ENCODE assay signal across 9 cellular contexts in the genomic region with DNA sequence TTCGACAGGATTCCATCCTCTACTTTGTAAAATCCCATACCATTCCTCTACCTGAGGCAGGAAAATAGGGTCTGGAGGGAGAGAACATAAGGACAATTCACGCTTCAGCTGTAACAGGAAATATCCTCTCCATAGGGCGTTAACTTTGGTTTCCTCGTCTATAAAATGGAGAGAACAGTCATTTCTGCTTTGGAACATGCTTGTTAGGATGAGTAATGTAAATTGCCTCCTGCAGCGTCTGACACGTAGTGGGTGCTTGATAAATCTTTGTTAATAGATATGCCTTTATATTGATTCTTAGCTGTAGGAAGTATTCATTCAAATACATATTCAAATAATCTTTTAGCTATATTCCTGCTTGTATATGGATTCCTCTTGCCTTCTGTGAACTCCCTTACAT. TPM values are rescaled to one million over a fixed set of nuclear protein-coding genes. Genes with fewer than 3 reads are reported as not detected.
DNase-seq lines count a peak whose midpoint lies in the region; ATAC-seq, FAIRE-seq and TF ChIP-seq lines count a peak whose summit lies in the region.
"Had no signal": no experiment of that assay in that cellular context is flagged by ENCODE, and none has a peak within 500 bp of the region (broad histone marks: within the 10 kb centered on the region; RNA-seq: fewer than 3 reads in every experiment).

No MANE protein-coding gene starts in this region.

- H2AFZ ChIP-seq in K562 (ENCODE audit: low read depth, low read length) = peak overlapping the region; percentile 91

- H3K27me3 ChIP-seq in GM06990 (replicated peaks; ENCODE audit: control insufficient read depth, insufficient read depth, low read length) (no peaks in the 10 kb centered on the region), K562 (ENCODE audit: control insufficient read depth in 2 of 2, insufficient read depth in 2 of 2, low read length in 2 of 2) (no peaks in the 10 kb centered on the region)
- H3K27me3 ChIP-seq: uterus had no signal

- H3K9ac ChIP-seq in K562 (ENCODE audit: insufficient read depth in 1 of 2, low read depth in 2 of 2, low read length in 2 of 2) = peak overlapping the region in 1 of 2 experiments; percentile 89; a peak in 1 of 4 replicates

- H3K4me3 ChIP-seq in GM06990 (replicated peaks; ENCODE audit: low read depth, low read length) (peak overlapping the region; percentile 96; the same call in 1 of the 2 replicates), K562 (no peak overlapping the region)

- POLR2A ChIA-PET in K562 (lab: Yijun Ruan, JAX) = interaction anchor here (0.6 to 1.4 kb wide), 4 partner anchors 8 to 140 kb away, joined by 3 to 4 read pairs (median 3); partner anchors contain the start of gene ZFR

- peak overlapping the region; percentile 97; the same call in 2 of the 3 replicates for H3K27ac ChIP-seq in K562 (ENCODE audit: extremely low read depth, low read depth, low read length)

- H3K36me3 Mint-ChIP-seq in natural killer cell treated with Interleukin-12 subunit alpha and Interleukin-12 subunit beta and Interleukin-15 and Interleukin-18, amount 100 ng/mL, for 72 hours = peaks cover 14% of the 10 kb centered on the region

- no peaks in the 10 kb centered on the region; the same call in 1 of the 2 replicates for H3K36me3 ChIP-seq in GM06990 (ENCODE audit: control insufficient read depth, insufficient read depth, low read length)
- peaks cover 33% of the 10 kb centered on the region for H3K36me3 ChIP-seq in K562 (ENCODE audit: control insufficient read depth, insufficient read depth, low read length)
- H3K36me3 ChIP-seq: uterus had no signal

- ATAC-seq in K562 (no peak), GM18502 (IDR thresholded peaks at IDR 0.05; ENCODE audit: poor library complexity, unreplicated experiment) (no peak)
- ATAC-seq in natural killer cell treated with Interleukin-12 subunit alpha and Interleukin-12 subunit beta and Interleukin-15 and Interleukin-18, amount 100 ng/mL, for 72 hours = no peak

- no peak for FAIRE-seq in K562 (lab: Jason Lieb, UNC)

- CTCF ChIA-PET in K562 (lab: Yijun Ruan, JAX; ENCODE audit: low intra/inter-chr PET ratio) = no interaction called here

- peak overlapping the region; percentile 94 to 95 for H3K27ac Mint-ChIP-seq in natural killer cell treated with Interleukin-12 subunit alpha and Interleukin-12 subunit beta and Interleukin-15 and Interleukin-18, amount 100 ng/mL, for 72 hours

- H3K4me3 Mint-ChIP-seq in natural killer cell treated with Interleukin-12 subunit alpha and Interleukin-12 subunit beta and Interleukin-15 and Interleukin-18, amount 100 ng/mL, for 72 hours = peak overlapping the region; percentile 97

- H3K9me3 Mint-ChIP-seq in natural killer cell treated with Interleukin-12 subunit alpha and Interleukin-12 subunit beta and Interleukin-15 and Interleukin-18, amount 100 ng/mL, for 72 hours = no peaks in the 10 kb centered on the region

- TF ChIP-seq POLR2A in K562 (conservative IDR thresholded peaks at IDR 0.05) = no peak

- intact Hi-C loops in K562 (cut with micrococcal nuclease) = loop anchor here (5.0 kb wide), 1 partner anchor 52 kb away; no protein-coding TSS in a partner anchor

- H3K9me3 ChIP-seq in K562 (replicated peaks; ENCODE audit: control insufficient read depth, insufficient read depth, low read depth, low read length) = no peaks in the 10 kb centered on the region; the same call in 1 of the 2 replicates
- H3K9me3 ChIP-seq: lower lobe of right lung had no signal

- peaks cover 16% of the 10 kb centered on the region; the same call in 1 of the 2 replicates for H4K20me1 ChIP-seq in K562 (replicated peaks; ENCODE audit: control insufficient read depth, insufficient read depth, low read length)

- in situ Hi-C loops in K562 (cut with MboI) = loop anchor here (10.0 kb wide), 1 partner anchor 90 kb away; no protein-coding TSS in a partner anchor

- H3K4me1 ChIP-seq in K562 (replicated peaks in 1 of 2; ENCODE audit: control insufficient read depth in 2 of 2, insufficient read depth in 2 of 2, low read length in 2 of 2) = peaks cover 3 to 23% of the 10 kb centered on the region in 2 experiments; a peak in 3 of 5 replicates

- TF ChIP-seq CTCF in GM06990 (IDR thresholded peaks at IDR 0.05; ENCODE audit: insufficient read depth, low read length, poor library complexity, severe bottlenecking) (no peak), K562 (IDR thresholded peaks at IDR 0.05 in 2 of 3, conservative IDR thresholded peaks at IDR 0.05 in 1 of 3; ENCODE audit: insufficient read depth in 2 of 3, low read depth in 1 of 3, low read length in 3 of 3) (no peak)

- H3K4me2 ChIP-seq in K562 (ENCODE audit: insufficient read depth, low read length) = peak overlapping the region; percentile 95

- peaks cover 46% of the 10 kb centered on the region for H3K79me2 ChIP-seq in K562 (ENCODE audit: control insufficient read depth, insufficient read depth, low read length)

- WGBS in K562 (ENCODE audit: insufficient coverage, low coverage, missing lambda C conversion rate) = 62% methylated on average over 6 of the region's 6 CpGs

- TF ChIP-seq EP300 in K562 (IDR thresholded peaks at IDR 0.05; ENCODE audit: low read length) = no peak

- TF ChIP-seq RAD21 in K562 (CRISPR knock-in tag; conservative IDR thresholded peaks at IDR 0.05 in 1 of 2, IDR thresholded peaks at IDR 0.05 in 1 of 2) = no peak

- no peaks in the 10 kb centered on the region for H3K9me1 ChIP-seq in K562 (ENCODE audit: control insufficient read depth, insufficient read depth, low read length)

- H3K4me1 Mint-ChIP-seq in natural killer cell treated with Interleukin-12 subunit alpha and Interleukin-12 subunit beta and Interleukin-15 and Interleukin-18, amount 100 ng/mL, for 72 hours (ENCODE audit: low read depth in 2 of 2) = peaks cover 35 to 62% of the 10 kb centered on the region in 2 donors

- no peak for DNase-seq in GM06990 (ENCODE audit: extremely low read depth, insufficient read length)
- DNase-seq in NCI-H1694 (lab: John Stamatoyannopoulos, UW) = peak; percentile 64
- DNase-seq in K562 (ENCODE audit: extremely low read depth in 1 of 4, low spot score in 3 of 4) = no peak
- no peak for DNase-seq in natural killer cell treated with Interleukin-12 subunit alpha and Interleukin-12 subunit beta and Interleukin-15 and Interleukin-18, amount 100 ng/mL, for 72 hours (ENCODE audit: low spot score)
- DNase-seq in SK-N-DZ (ENCODE audit: low spot score) = no peak
- no peak for DNase-seq in AG20443 (ENCODE audit: low spot score)

- H3K27me3 Mint-ChIP-seq in natural killer cell treated with Interleukin-12 subunit alpha and Interleukin-12 subunit beta and Interleukin-15 and Interleukin-18, amount 100 ng/mL, for 72 hours = no peaks in the 10 kb centered on the region

- no TSS peak for BruUV-seq in K562 (replicated peaks; lab: Mats Ljungman, UMichigan)

TF ChIP-seq in K562, 482 proteins besides CTCF, POLR2A, EP300 and RAD21:
- TF ChIP-seq, protein P1, sequence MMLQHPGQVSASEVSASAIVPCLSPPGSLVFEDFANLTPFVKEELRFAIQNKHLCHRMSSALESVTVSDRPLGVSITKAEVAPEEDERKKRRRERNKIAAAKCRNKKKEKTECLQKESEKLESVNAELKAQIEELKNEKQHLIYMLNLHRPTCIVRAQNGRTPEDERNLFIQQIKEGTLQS (IDR thresholded peaks at IDR 0.05) = no peak
- TF ChIP-seq, protein P1 (CRISPR knock-in tag; conservative IDR thresholded peaks at IDR 0.05) = no peak
- TF ChIP-seq NFATC3 (IDR thresholded peaks at IDR 0.05) (0 out of 2 replicates have a peak, but pooled peaks have one; percentile 8), ZKSCAN1 (IDR thresholded peaks at IDR 0.05; ENCODE audit: low read depth, low read length) (peak; percentile 36; the same call in 1 of the 2 replicates), TAF7 (tag; IDR thresholded peaks at IDR 0.05) (no peak)
- TF ChIP-seq, protein P2, sequence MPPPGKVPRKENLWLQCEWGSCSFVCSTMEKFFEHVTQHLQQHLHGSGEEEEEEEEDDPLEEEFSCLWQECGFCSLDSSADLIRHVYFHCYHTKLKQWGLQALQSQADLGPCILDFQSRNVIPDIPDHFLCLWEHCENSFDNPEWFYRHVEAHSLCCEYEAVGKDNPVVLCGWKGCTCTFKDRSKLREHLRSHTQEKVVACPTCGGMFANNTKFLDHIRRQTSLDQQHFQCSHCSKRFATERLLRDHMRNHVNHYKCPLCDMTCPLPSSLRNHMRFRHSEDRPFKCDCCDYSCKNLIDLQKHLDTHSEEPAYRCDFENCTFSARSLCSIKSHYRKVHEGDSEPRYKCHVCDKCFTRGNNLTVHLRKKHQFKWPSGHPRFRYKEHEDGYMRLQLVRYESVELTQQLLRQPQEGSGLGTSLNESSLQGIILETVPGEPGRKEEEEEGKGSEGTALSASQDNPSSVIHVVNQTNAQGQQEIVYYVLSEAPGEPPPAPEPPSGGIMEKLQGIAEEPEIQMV (tag; conservative IDR thresholded peaks at IDR 0.05; ENCODE audit: low read depth) = no peak
TF ChIP-seq in K562: peak in this region for 2.

RNA-seq across cellular contexts. Expression of gene SUB1, which starts 0.7 kb away (rescaled TPM):
- 59.7 and 153 TPM in 2 replicates for total RNA-seq in K562 (2011; cell fraction: chromatin; rRNA removed; ENCODE audit: low replicate concordance)
- 54.2 and 54.7 TPM in 2 replicates for total RNA-seq in K562 (2011; cell fraction: nucleolus; rRNA removed)
- 105 and 163 TPM in 2 replicates for total RNA-seq in K562 (2011; cell fraction: nucleoplasm; rRNA removed)
- total RNA-seq in K562 (2014; rRNA removed) = 259 and 336 TPM in 2 replicates
- 779 and 938 TPM in 2 replicates for total RNA-seq in K562 (2014; rRNA removed; fragmentation: Illumina TruSeq; extraction: Trizol)
- total RNA-seq in K562 (2015; rRNA removed; fragmentation: Illumina TruSeq; extraction: Trizol) = 625 and 700 TPM in 2 replicates
- total RNA-seq in K562 (2021) = 494 and 558 TPM in 2 replicates
- 239 and 479 TPM in 2 replicates for polyA plus RNA-seq in K562 (2011; rRNA removed)
- 15.5 and 92.3 TPM in 2 replicates for polyA plus RNA-seq in K562 (2011; cell fraction: cytosol; rRNA removed)
- polyA plus RNA-seq in K562 (2011; cell fraction: nucleus; rRNA removed) = 40.2 and 58.6 TPM in 2 replicates
- polyA plus RNA-seq in K562 (2012) = 355 and 463 TPM in 2 replicates
- 378 and 453 TPM in 2 replicates for polyA plus RNA-seq in K562 (2014; fragmentation: Illumina TruSeq; extraction: Trizol)
- polyA plus RNA-seq in K562 (2014; fragmentation: Nextera tagmentation; extraction: Ambion mirVana) = 100 to 1,000 TPM; 887 to 932 TPM
- 738 and 1,031 TPM in 2 replicates for polyA plus RNA-seq in K562 (2014; rRNA removed)
- 108 and 128 TPM in 2 replicates for polyA minus RNA-seq in K562 (2011; rRNA and poly(A)+ RNA removed)
- 25.9 and 60.5 TPM in 2 replicates for polyA minus RNA-seq in K562 (2011; cell fraction: cytosol; rRNA and poly(A)+ RNA removed)
- polyA minus RNA-seq in K562 (2011; cell fraction: nucleus; rRNA and poly(A)+ RNA removed) = 67.4 and 68.0 TPM in 2 replicates
- 100 to 1,000 TPM; 195 to 273 TPM for total RNA-seq in natural killer cell treated with Interleukin-12 subunit alpha and Interleukin-12 subunit beta and Interleukin-15 and Interleukin-18, amount 100 ng/mL, for 72 hours
- 158 and 203 TPM in 2 replicates for polyA plus RNA-seq in SK-N-DZ (2014; cell fraction: cytosol; rRNA removed)
- polyA plus RNA-seq in SK-N-DZ (2014; cell fraction: nucleus; rRNA removed) = 153 and 259 TPM in 2 replicates
